8 cellular contexts compared by ENCODE assay signal in the genomic region with DNA sequence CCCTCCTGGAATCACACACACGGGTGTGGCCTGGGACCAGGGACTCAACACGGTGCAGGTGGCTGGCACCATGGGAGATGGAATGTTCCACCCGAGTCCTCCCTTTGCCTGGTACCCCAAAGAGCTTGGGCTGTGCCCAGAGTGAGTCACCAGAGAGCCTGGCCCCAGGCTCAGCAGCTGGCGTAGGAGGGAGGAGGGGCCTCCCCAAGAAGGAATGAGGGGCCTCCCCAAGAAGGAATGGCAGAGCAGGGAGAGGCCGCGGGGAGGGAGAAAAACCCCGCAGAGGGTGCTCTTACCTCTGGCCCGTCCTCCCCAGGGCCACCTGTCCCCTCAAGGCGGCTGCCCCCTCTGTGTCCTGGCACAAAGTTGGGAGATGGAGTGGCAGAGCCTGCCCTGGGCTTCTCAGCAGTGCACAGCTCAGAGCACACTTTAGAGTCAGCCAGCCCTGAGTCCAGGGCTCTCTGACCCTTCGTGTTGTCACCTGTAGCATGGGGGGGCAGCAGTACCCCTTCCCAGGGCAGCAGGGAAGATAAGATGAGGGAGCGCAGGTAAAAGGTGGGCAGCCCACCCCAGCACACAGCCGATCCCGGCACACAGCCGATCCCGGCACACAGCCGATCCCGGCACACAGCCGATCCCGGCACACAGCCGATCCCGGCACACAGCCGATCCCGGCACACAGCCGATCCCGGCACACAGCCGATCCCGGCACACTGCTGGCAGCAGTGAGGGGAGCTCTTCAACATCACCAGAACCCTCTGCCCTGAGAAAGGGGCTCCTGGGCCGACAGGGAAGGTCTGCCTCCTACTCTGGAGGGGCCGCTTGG. TPM values are rescaled to one million over a fixed set of nuclear protein-coding genes. Genes with fewer than 3 reads are reported as not detected.
DNase-seq lines count a peak whose midpoint lies in the region; ATAC-seq and TF ChIP-seq lines count a peak whose summit lies in the region.

No MANE protein-coding gene starts in this region.

- H3K27me3 ChIP-seq in Caco-2 (replicated peaks; ENCODE audit: control insufficient read depth, insufficient read depth, low read length) (no peaks in the 10 kb centered on the region), breast epithelium (no peaks in the 10 kb centered on the region)

- peak overlapping the region; percentile 41 for H3K4me3 ChIP-seq in Caco-2 (ENCODE audit: low read depth, low read length)
- H3K4me3 ChIP-seq in LNCaP clone FGC (ENCODE audit: low read depth, low read length): peak overlapping the region; percentile 54
- peak overlapping the region; percentile 10 to 49 (median 32) for H3K4me3 ChIP-seq in breast epithelium

- H3K4me1 ChIP-seq in Caco-2: peaks cover 9% of the 10 kb centered on the region
- H3K4me1 ChIP-seq in breast epithelium: no peaks in the 10 kb centered on the region

- peak overlapping the region; percentile 19 to 33 for H3K27ac ChIP-seq in breast epithelium

- peaks cover 12% of the 10 kb centered on the region for H3K9me3 Mint-ChIP-seq in Caco-2 (ENCODE audit: unreplicated experiment)

- TF ChIP-seq CTCF in Caco-2 (IDR thresholded peaks at IDR 0.05; ENCODE audit: insufficient read depth in 1 of 2, low read depth in 1 of 2, low read length in 1 of 2, severe bottlenecking in 1 of 2, unreplicated experiment in 1 of 2) (no peak), LNCaP clone FGC (IDR thresholded peaks at IDR 0.05; ENCODE audit: control insufficient read depth, extremely low read depth, insufficient read depth) (no peak), breast epithelium (IDR thresholded peaks at IDR 0.05) (no peak), GM13977 (IDR thresholded peaks at IDR 0.05; ENCODE audit: extremely low read depth, insufficient read depth, missing control alignments) (no peak)

- peak overlapping the region; percentile 84 for H3K27ac Mint-ChIP-seq in Caco-2 (ENCODE audit: unreplicated experiment)

- no peak for TF ChIP-seq POLR2A in breast epithelium (IDR thresholded peaks at IDR 0.05)

- POLR2A ChIA-PET in Caco-2 (lab: Charles Lee): interaction anchor here (1.0 kb wide), 1 partner anchor 33 kb away, joined by 3 read pairs; no protein-coding TSS in a partner anchor

- in situ Hi-C loops in GM13977 (cut with MboI; ENCODE audit: low pct_unique_long_range_greater_than_20kb, low sequenced_read_pairs, unreplicated experiment): no loop called here

- TSS peak; percentile 69 for BruUV-seq in Caco-2 (replicated peaks; lab: Mats Ljungman, UMichigan)

- H3K4me1 Mint-ChIP-seq in Caco-2 (ENCODE audit: low read depth, unreplicated experiment): peaks cover 7% of the 10 kb centered on the region

- CTCF ChIA-PET in Caco-2 (lab: Charles Lee): interaction anchor here (0.8 to 1.0 kb wide), 2 partner anchors 9 to 33 kb away, joined by 3 read pairs; no protein-coding TSS in a partner anchor

- H3K4me3 Mint-ChIP-seq in Caco-2 (ENCODE audit: unreplicated experiment): peak overlapping the region; percentile 74

- H3K9me3 ChIP-seq in Caco-2 (no peaks in the 10 kb centered on the region), breast epithelium (no peaks in the 10 kb centered on the region)

- no peak for ATAC-seq in HG03039 (IDR thresholded peaks at IDR 0.05; ENCODE audit: unreplicated experiment)
- no peak for ATAC-seq in GM21825 (IDR thresholded peaks at IDR 0.05; ENCODE audit: unreplicated experiment)

- intact Hi-C loops in Caco-2 (cut with micrococcal nuclease; ENCODE audit: unreplicated experiment) (loop anchor here (5.0 kb wide), 1 partner anchor 33 kb away; a partner anchor contains a TSS), breast epithelium (cut with DNase I; ENCODE audit: low total_unique reads) (loop anchor here (5.0 kb wide), 1 partner anchor 638 kb away; no protein-coding TSS in a partner anchor)

- DNase-seq in Caco-2: peak; percentile 24 to 56
- no peak for DNase-seq in LNCaP clone FGC (ENCODE audit: low read depth)
- peak in 1 of 2 donors; percentile 42 for DNase-seq in breast epithelium (ENCODE audit: low spot score in 2 of 2)
- DNase-seq in occipital lobe (lab: John Stamatoyannopoulos, UW): peak; percentile 80
- no peak for DNase-seq in GM13977 (ENCODE audit: low spot score)
- no peak for DNase-seq in NCI-H2196 treated with DMSO at 0.1 percent for 48 hours (lab: John Stamatoyannopoulos, UW; ENCODE audit: unreplicated experiment)

- peaks cover 6% of the 10 kb centered on the region for H3K36me3 Mint-ChIP-seq in Caco-2 (ENCODE audit: insufficient read depth, unreplicated experiment)

- no peaks in the 10 kb centered on the region for H3K36me3 ChIP-seq in Caco-2 (ENCODE audit: control insufficient read depth, insufficient read depth, low read length)
- H3K36me3 ChIP-seq in breast epithelium: no peaks in the 10 kb centered on the region

- H3K27me3 Mint-ChIP-seq in Caco-2 (ENCODE audit: insufficient read depth, unreplicated experiment): peaks cover 3% of the 10 kb centered on the region

RNA-seq across cellular contexts. Expression of a gene that starts 20.2 kb away (rescaled TPM):
- total RNA-seq in Caco-2 (2022) (9.6 and 11.0 TPM in 2 replicates), breast epithelium (10 to 100 TPM in 1 of 3 donors, 1 to 10 TPM in 2; 6.9 to 19.8 (median 9.8) TPM), occipital lobe (5.1 TPM)

RNA-seq across cellular contexts. Expression of a gene that starts 33.3 kb away (rescaled TPM):
- 12.3 TPM in 2 replicates for total RNA-seq in Caco-2 (2022)
- total RNA-seq in breast epithelium: 10 to 100 TPM in 2 of 3 donors, 1 to 10 TPM in 1; 7.0 to 18.7 (median 18.1) TPM
- 8.6 TPM for total RNA-seq in occipital lobe

Comparison
In these comparisons a context has a peak if more than half of its experiments do, and no peak if none do; other contexts are left out.
1. DNase-seq: peak in Caco-2 (2 of 2) and occipital lobe (single experiment); none in LNCaP clone FGC (single experiment), GM13977 (single experiment) and NCI-H2196 treated with DMSO at 0.1 percent for 48 hours (single experiment).
2. Peak in every context shown above with its lines, with median percentiles within 50 percentile points of each other: H3K4me3 ChIP-seq.